In the genomic region with DNA sequence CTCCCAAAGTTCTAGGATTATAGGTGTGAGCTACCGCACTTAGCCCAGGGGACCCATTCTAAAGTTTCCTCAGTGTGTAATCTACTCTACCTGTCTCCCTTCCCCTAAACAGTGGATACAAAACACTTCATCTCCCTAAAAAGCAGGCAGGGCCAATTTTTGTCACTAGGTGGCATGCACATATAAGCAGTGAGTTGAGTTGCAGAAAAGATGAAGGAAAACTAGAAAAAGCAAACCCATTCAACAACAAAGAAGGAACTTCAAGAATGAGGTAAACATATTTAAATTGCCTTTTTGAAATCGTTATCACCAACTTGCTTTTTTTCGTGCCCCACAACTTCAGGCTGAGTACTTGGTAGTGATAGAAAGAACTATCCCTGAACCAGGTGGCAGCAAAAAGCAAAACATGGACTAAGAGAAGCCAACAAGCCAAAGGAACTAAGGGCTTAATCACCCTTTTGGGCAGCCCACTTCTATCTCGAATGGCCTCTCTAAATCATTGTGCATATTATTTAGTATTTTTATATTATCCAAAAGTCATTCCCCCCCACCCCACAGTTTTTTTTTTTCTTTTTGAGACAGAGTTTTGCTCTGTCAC, we compare ENCODE assay signal across 8 cellular contexts. TPM values are rescaled to one million over a fixed set of nuclear protein-coding genes. Genes with fewer than 3 reads are reported as not detected.
A peak's percentile ranks its signal among the peaks of the same experiment; 100 is the strongest.
DNase-seq lines count a peak whose midpoint lies in the region; ATAC-seq, FAIRE-seq and TF ChIP-seq lines count a peak whose summit lies in the region.

No MANE protein-coding gene starts in this region.

- H3K27me3 ChIP-seq in heart right ventricle (no peaks in the 10 kb centered on the region), small intestine (ENCODE audit: control insufficient read depth in 2 of 2, insufficient read depth in 2 of 2, low read length in 2 of 2) (no peaks in the 10 kb centered on the region)

- H3K4me3 ChIP-seq in heart right ventricle (no peak overlapping the region), small intestine (ENCODE audit: low read depth in 1 of 2, low read length in 2 of 2) (no peak overlapping the region)

- H3K4me1 ChIP-seq in heart right ventricle (no peaks in the 10 kb centered on the region), small intestine (ENCODE audit: control insufficient read depth in 2 of 2, insufficient read depth in 1 of 2, low read depth in 1 of 2, low read length in 1 of 2) (no peaks in the 10 kb centered on the region)

- no peak overlapping the region for H3K27ac ChIP-seq in heart right ventricle
- H3K27ac ChIP-seq in small intestine (ENCODE audit: low read depth in 1 of 2, low read length in 1 of 2) = no peak overlapping the region

- no peak for FAIRE-seq in small intestine (lab: Jason Lieb, UNC)

- WGBS in heart right ventricle, 2 donors = 29 to 30% methylated on average over 4 of the region's 4 CpGs
- 9 to 22% (median 20%) methylated on average over 4 of the region's 4 CpGs for whole genome bisulfite sequencing in small intestine, 3 donors

- DNase-seq in heart right ventricle = peak in 1 of 2 donors; percentile 31
- DNase-seq in Right ventricle myocardium superior = no peak
- peak; percentile 23 for DNase-seq in NCI-H446 treated with DMSO at 0.1 percent for 48 hours (lab: John Stamatoyannopoulos, UW)
- peak; percentile 9 for DNase-seq in activated gamma-delta T cell treated with anti-CD3 and anti-CD28 coated beads, Interleukin-2, amount 50 U/mL, for 16 hours (ENCODE audit: low read depth)
- no peak for DNase-seq in left ventricle myocardium superior
- peak; percentile 73 for DNase-seq in small intestine
- no peak for DNase-seq in activated effector memory CD4-positive, alpha-beta T cell treated with Interleukin-2 at 50 U/mL for 16 hours

- no peaks in the 10 kb centered on the region for H3K9me3 ChIP-seq in heart right ventricle
- H3K9me3 ChIP-seq in small intestine (ENCODE audit: control insufficient read depth, low read depth) = no peaks in the 10 kb centered on the region

- peak; percentile 23 to 77 (median 66) for TF ChIP-seq CTCF in heart right ventricle (IDR thresholded peaks at IDR 0.05)

- peak in 2 of 8 donors; percentile 27 to 48 for ATAC-seq in heart right ventricle
- ATAC-seq in Right ventricle myocardium superior (ENCODE audit: poor library complexity) = no peak
- peak; percentile 62 for ATAC-seq in HG02973 (IDR thresholded peaks at IDR 0.05; ENCODE audit: unreplicated experiment)
- ATAC-seq in left ventricle myocardium superior = peak; percentile 42

- H3K36me3 ChIP-seq in heart right ventricle = no peaks in the 10 kb centered on the region
- H3K36me3 ChIP-seq in small intestine (ENCODE audit: control insufficient read depth in 2 of 2, insufficient read depth in 2 of 2, low read length in 2 of 2) = no peaks in the 10 kb centered on the region

- intact Hi-C loops in heart right ventricle (cut with DNase I) (loop anchor here in 9 of 10 donors (1.0 to 5.0 kb wide), 6 partner anchors 189 to 197 kb away; no protein-coding TSS in a partner anchor), Right ventricle myocardium superior (cut with DNase I) (loop anchor here (5.0 kb wide), 1 partner anchor 194 kb away; no protein-coding TSS in a partner anchor), left ventricle myocardium superior (cut with micrococcal nuclease) (loop anchor here (2.0 kb wide), 1 partner anchor 197 kb away; no protein-coding TSS in a partner anchor)

RNA-seq across cellular contexts. Expression of gene ALDH9A1, which starts 19.7 kb away (rescaled TPM):
- 10 to 100 TPM; 47.3 to 75.3 (median 66.2) TPM for total RNA-seq in heart right ventricle
- 10 to 100 TPM; 13.8 to 35.8 TPM for polyA plus RNA-seq in heart right ventricle
- 54.7 TPM for total RNA-seq in Right ventricle myocardium superior
- 56.3 TPM for total RNA-seq in left ventricle myocardium superior
- polyA plus RNA-seq in small intestine = 10 to 100 TPM; 53.0 to 65.1 (median 55.6) TPM

RNA-seq across cellular contexts. Expression of gene TMCO1, which starts 50.7 kb away (rescaled TPM):
- total RNA-seq in heart right ventricle (10 to 100 TPM; 41.1 to 61.3 (median 48.4) TPM), Right ventricle myocardium superior (40.9 TPM), left ventricle myocardium superior (47.5 TPM)
- polyA plus RNA-seq in heart right ventricle (10 to 100 TPM; 22.6 to 75.2 TPM), small intestine (100 to 1,000 TPM in 1 of 3 donors, 10 to 100 TPM in 2; 68.7 to 143 (median 87.5) TPM)

Comparison
In these comparisons a context has a peak if more than half of its experiments do, and no peak if none do; other contexts are left out.
1. DNase-seq: peak in NCI-H446 treated with DMSO at 0.1 percent for 48 hours (single experiment), activated gamma-delta T cell treated with anti-CD3 and anti-CD28 coated beads, Interleukin-2, amount 50 U/mL, for 16 hours (single experiment) and small intestine (single experiment); none in Right ventricle myocardium superior (single experiment), left ventricle myocardium superior (single experiment) and activated effector memory CD4-positive, alpha-beta T cell treated with Interleukin-2 at 50 U/mL for 16 hours (single experiment).